Comparison of ENCODE assay signal across 8 cellular contexts in the genomic region with DNA sequence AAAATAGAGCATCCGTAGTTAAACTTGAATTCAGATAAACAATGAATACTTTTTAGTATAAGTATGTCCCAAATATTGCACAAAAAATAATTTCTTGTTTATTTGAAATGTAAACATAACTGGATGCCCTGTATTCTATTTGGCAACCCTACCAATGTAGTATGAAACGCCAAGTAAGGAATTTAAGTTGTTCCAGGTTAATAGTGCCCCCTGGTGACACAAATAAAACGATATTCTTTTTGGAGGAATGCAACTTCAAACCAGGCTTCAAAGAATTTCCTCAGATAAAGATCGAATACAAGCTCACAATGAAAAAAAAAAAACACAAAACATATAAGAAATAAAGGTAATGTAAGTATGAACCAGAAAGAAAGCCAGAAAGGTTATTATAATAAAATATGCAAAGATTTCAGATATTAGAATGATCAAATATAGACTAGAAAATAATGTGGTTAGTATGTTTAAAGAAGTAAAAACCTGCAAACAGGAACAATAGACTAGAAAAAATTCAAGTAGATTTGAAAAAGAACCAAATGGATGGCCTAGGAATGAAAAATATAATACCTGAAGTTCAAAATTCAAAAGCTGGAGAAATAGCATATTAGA. TPM values are rescaled to one million over a fixed set of nuclear protein-coding genes. Genes with fewer than 3 reads are reported as not detected.
DNase-seq lines count a peak whose midpoint lies in the region; ATAC-seq and TF ChIP-seq lines count a peak whose summit lies in the region.

No MANE protein-coding gene starts in this region.

- no peaks in the 10 kb centered on the region for H3K9me3 ChIP-seq in BE2C
- no peaks in the 10 kb centered on the region for H3K9me3 ChIP-seq in Panc1 (ENCODE audit: control insufficient read depth, insufficient read depth, low read depth, low read length)

- H3K4me3 Mint-ChIP-seq in activated CD4-positive, alpha-beta T cell treated with anti-CD3 and anti-CD28 coated beads for 36 hours: no peak overlapping the region

- no peaks in the 10 kb centered on the region for H3K27me3 Mint-ChIP-seq in activated CD4-positive, alpha-beta T cell treated with anti-CD3 and anti-CD28 coated beads for 36 hours

- no peaks in the 10 kb centered on the region for H3K27me3 ChIP-seq in BE2C
- H3K27me3 ChIP-seq in Panc1 (ENCODE audit: control insufficient read depth, insufficient read depth, low read length): no peaks in the 10 kb centered on the region

- BruUV-seq in Panc1 (replicated peaks; lab: Mats Ljungman, UMichigan): no TSS peak

- peak; percentile 31 for TF ChIP-seq CTCF in BE2C (IDR thresholded peaks at IDR 0.05; ENCODE audit: low read depth, low read length)
- TF ChIP-seq CTCF in GM20000 (IDR thresholded peaks at IDR 0.05; ENCODE audit: extremely low read depth, missing control alignments): no peak
- peak; percentile 57; the same call in 1 of the 2 replicates for TF ChIP-seq CTCF in Panc1 (IDR thresholded peaks at IDR 0.05)

- no peaks in the 10 kb centered on the region for H3K36me3 Mint-ChIP-seq in activated CD4-positive, alpha-beta T cell treated with anti-CD3 and anti-CD28 coated beads for 36 hours (ENCODE audit: low read depth)

- POLR2A ChIA-PET in Panc1 (lab: Charles Lee): interaction anchor here (0.6 kb wide), 1 partner anchor 139 kb away, joined by 3 read pairs; no protein-coding TSS in a partner anchor
- POLR2A ChIA-PET in activated CD4-positive, alpha-beta T cell treated with anti-CD3 and anti-CD28 coated beads for 36 hours (lab: Charles Lee): no interaction called here

- no peak overlapping the region for H3K27ac Mint-ChIP-seq in activated CD4-positive, alpha-beta T cell treated with anti-CD3 and anti-CD28 coated beads for 36 hours

- H3K4me3 ChIP-seq in BE2C (ENCODE audit: low read depth, low read length) (no peak overlapping the region), Panc1 (ENCODE audit: low read depth in 2 of 2, low read length in 2 of 2) (no peak overlapping the region)

- no peaks in the 10 kb centered on the region for H3K36me3 ChIP-seq in BE2C
- H3K36me3 ChIP-seq in Panc1 (ENCODE audit: control insufficient read depth, insufficient read depth, low read length): no peaks in the 10 kb centered on the region

- H3K4me1 ChIP-seq in BE2C (no peaks in the 10 kb centered on the region), Panc1 (ENCODE audit: control insufficient read depth, insufficient read depth, low read length) (peaks cover 3% of the 10 kb centered on the region; the same call in 1 of the 2 replicates)

- intact Hi-C loops in Panc1 (cut with micrococcal nuclease; ENCODE audit: unreplicated experiment) (loop anchor here (1.0 kb wide), 1 partner anchor 232 kb away; no protein-coding TSS in a partner anchor), sciatic nerve (cut with DNase I) (no loop called here)
- intact Hi-C loops in activated CD4-positive, alpha-beta T cell treated with anti-CD3 and anti-CD28 coated beads for 36 hours (cut with DNase I, micrococcal nuclease): loop anchor here (1.0 to 10.0 kb wide), 3 partner anchors 232 to 792 kb away; no protein-coding TSS in a partner anchor

- H3K9me3 Mint-ChIP-seq in activated CD4-positive, alpha-beta T cell treated with anti-CD3 and anti-CD28 coated beads for 36 hours (ENCODE audit: low read depth): no peaks in the 10 kb centered on the region

- ATAC-seq in Panc1 (peak; percentile 74), sciatic nerve (peak; percentile 51), GM19455 (IDR thresholded peaks at IDR 0.05; ENCODE audit: unreplicated experiment) (no peak)
- no peak for ATAC-seq in activated CD4-positive, alpha-beta T cell treated with anti-CD3 and anti-CD28 coated beads for 36 hours

- DNase-seq in BE2C (no peak), GM20000 (ENCODE audit: low spot score) (peak; percentile 26), Panc1 (ENCODE audit: low read depth, low spot score) (peak; percentile 28), fibroblast of gingiva (ENCODE audit: low read depth) (peak; percentile 74), sciatic nerve (ENCODE audit: low spot score) (no peak), COLO829 (ENCODE audit: low spot score) (no peak)
- DNase-seq in activated CD4-positive, alpha-beta T cell treated with anti-CD3 and anti-CD28 coated beads for 36 hours: no peak

- H3K4me1 Mint-ChIP-seq in activated CD4-positive, alpha-beta T cell treated with anti-CD3 and anti-CD28 coated beads for 36 hours: no peaks in the 10 kb centered on the region

- H3K27ac ChIP-seq in Panc1 (ENCODE audit: low read length): no peak overlapping the region

- CTCF ChIA-PET in Panc1 (lab: Charles Lee): interaction anchor here (0.6 to 1.3 kb wide), 2 partner anchors 232 to 399 kb away, joined by 5 read pairs; no protein-coding TSS in a partner anchor
- CTCF ChIA-PET in activated CD4-positive, alpha-beta T cell treated with anti-CD3 and anti-CD28 coated beads for 36 hours (lab: Charles Lee): interaction anchor here (0.7 to 3.9 kb wide), 13 partner anchors 17 to 417 kb away, joined by 3 to 79 read pairs (median 4); no protein-coding TSS in a partner anchor

- in situ Hi-C loops in Panc1 (cut with HindIII; ENCODE audit: low pct_unique_long_range_greater_than_20kb, low sequenced_read_pairs): no loop called here

RNA-seq across cellular contexts. Expression of gene AKAP7, which starts 18.4 kb away (rescaled TPM):
- not detected for polyA plus RNA-seq in BE2C (2012; ENCODE audit: insufficient read depth, insufficient read length, low read depth)
- total RNA-seq in Panc1 (2021; ENCODE audit: unreplicated experiment) (3.2 TPM), sciatic nerve (31.8 TPM)
- 2.7 TPM for polyA plus RNA-seq in Panc1 (2012; ENCODE audit: insufficient read length)
- 1 to 10 TPM; 5.1 to 6.0 TPM for total RNA-seq in activated CD4-positive, alpha-beta T cell treated with anti-CD3 and anti-CD28 coated beads for 36 hours

RNA-seq across cellular contexts. Expression of gene EPB41L2, which starts 53.8 kb away (rescaled TPM):
- 3.7 TPM for polyA plus RNA-seq in BE2C (2012; ENCODE audit: insufficient read depth, insufficient read length, low read depth)
- total RNA-seq in Panc1 (2021; ENCODE audit: unreplicated experiment) (199 TPM), sciatic nerve (889 TPM)
- 122 TPM for polyA plus RNA-seq in Panc1 (2012; ENCODE audit: insufficient read length)
- 10 to 100 TPM; 33.3 to 43.4 TPM for total RNA-seq in activated CD4-positive, alpha-beta T cell treated with anti-CD3 and anti-CD28 coated beads for 36 hours

Comparison
In these comparisons a context has a peak if more than half of its experiments do, and no peak if none do; other contexts are left out.
1. DNase-seq: peak in GM20000 (single experiment), Panc1 (single experiment) and fibroblast of gingiva (single experiment); none in BE2C (single experiment), sciatic nerve (single experiment), activated CD4-positive, alpha-beta T cell treated with anti-CD3 and anti-CD28 coated beads for 36 hours (single experiment) and COLO829 (single experiment).
2. ATAC-seq: peak in Panc1 (single experiment) and sciatic nerve (single experiment); none in GM19455 (single experiment) and activated CD4-positive, alpha-beta T cell treated with anti-CD3 and anti-CD28 coated beads for 36 hours (single experiment).